In genomic region chr9:88075966-88076285, GRCh38 we compare ENCODE assay signal across 1 cellular context.
TF ChIP-seq lines count a peak whose summit lies in the region.

No MANE protein-coding gene starts in this region.

TF ChIP-seq in HEK293, 187 proteins besides CTCF, POLR2A, EP300 and RAD21 (continued from another document and continues in another):
- TF ChIP-seq HOXA7 (CRISPR knock-in tag; IDR thresholded peaks at IDR 0.05; ENCODE audit: borderline replicate concordance): no peak
- no peak for TF ChIP-seq RBAK (tag by site-specific recombination; IDR thresholded peaks at IDR 0.05)
- TF ChIP-seq EGR2 (tag by site-specific recombination; IDR thresholded peaks at IDR 0.05; ENCODE audit: low read depth): peak; percentile 68
- no peak for TF ChIP-seq ZNF214 (tag by site-specific recombination; IDR thresholded peaks at IDR 0.05; ENCODE audit: borderline replicate concordance)
- TF ChIP-seq ZNF133 (tag by site-specific recombination; IDR thresholded peaks at IDR 0.05): no peak
- TF ChIP-seq INSM2 (tag by site-specific recombination; IDR thresholded peaks at IDR 0.05): no peak
- TF ChIP-seq ZBTB17 (tag by site-specific recombination; IDR thresholded peaks at IDR 0.05): peak; percentile 34
- TF ChIP-seq ZNF366 (tag by site-specific recombination; conservative IDR thresholded peaks at IDR 0.05): no peak
- no peak for TF ChIP-seq SALL2 (tag by site-specific recombination; IDR thresholded peaks at IDR 0.05; ENCODE audit: borderline replicate concordance)
- TF ChIP-seq ZNF404 (tag by site-specific recombination; IDR thresholded peaks at IDR 0.05): no peak
- no peak for TF ChIP-seq ZNF747 (tag by site-specific recombination; IDR thresholded peaks at IDR 0.05)
- peak; percentile 25 for TF ChIP-seq SP7 (tag by site-specific recombination; IDR thresholded peaks at IDR 0.05)
- TF ChIP-seq KLF17 (tag by site-specific recombination; IDR thresholded peaks at IDR 0.05): no peak
- TF ChIP-seq, protein P1, sequence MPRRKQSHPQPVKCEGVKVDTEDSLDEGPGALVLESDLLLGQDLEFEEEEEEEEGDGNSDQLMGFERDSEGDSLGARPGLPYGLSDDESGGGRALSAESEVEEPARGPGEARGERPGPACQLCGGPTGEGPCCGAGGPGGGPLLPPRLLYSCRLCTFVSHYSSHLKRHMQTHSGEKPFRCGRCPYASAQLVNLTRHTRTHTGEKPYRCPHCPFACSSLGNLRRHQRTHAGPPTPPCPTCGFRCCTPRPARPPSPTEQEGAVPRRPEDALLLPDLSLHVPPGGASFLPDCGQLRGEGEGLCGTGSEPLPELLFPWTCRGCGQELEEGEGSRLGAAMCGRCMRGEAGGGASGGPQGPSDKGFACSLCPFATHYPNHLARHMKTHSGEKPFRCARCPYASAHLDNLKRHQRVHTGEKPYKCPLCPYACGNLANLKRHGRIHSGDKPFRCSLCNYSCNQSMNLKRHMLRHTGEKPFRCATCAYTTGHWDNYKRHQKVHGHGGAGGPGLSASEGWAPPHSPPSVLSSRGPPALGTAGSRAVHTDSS (tag by site-specific recombination; IDR thresholded peaks at IDR 0.05): no peak
- no peak for TF ChIP-seq ZNF112 (tag by site-specific recombination; IDR thresholded peaks at IDR 0.05)
- no peak for TF ChIP-seq ZNF549 (tag by site-specific recombination; IDR thresholded peaks at IDR 0.05)
- TF ChIP-seq ZFP41 (tag by site-specific recombination; IDR thresholded peaks at IDR 0.05; ENCODE audit: borderline replicate concordance): no peak
- no peak for TF ChIP-seq YY2 (tag by site-specific recombination; IDR thresholded peaks at IDR 0.05)
- TF ChIP-seq ZNF148 (tag by site-specific recombination; IDR thresholded peaks at IDR 0.05; ENCODE audit: borderline replicate concordance): no peak
- TF ChIP-seq ZNF558 (tag by site-specific recombination; IDR thresholded peaks at IDR 0.05): no peak
- no peak for TF ChIP-seq ZNF560 (tag by site-specific recombination; IDR thresholded peaks at IDR 0.05; ENCODE audit: borderline replicate concordance)
- peak; percentile 73 for TF ChIP-seq ZFHX2 (tag by site-specific recombination; conservative IDR thresholded peaks at IDR 0.05)
- TF ChIP-seq KLF1 (tag by site-specific recombination; IDR thresholded peaks at IDR 0.05): no peak
- TF ChIP-seq ZNF157 (tag by site-specific recombination; IDR thresholded peaks at IDR 0.05): no peak
- no peak for TF ChIP-seq ZNF354C (tag by site-specific recombination; IDR thresholded peaks at IDR 0.05; ENCODE audit: borderline replicate concordance, low read depth)
- TF ChIP-seq PRDM4 (tag by site-specific recombination; IDR thresholded peaks at IDR 0.05): no peak
- TF ChIP-seq, protein P2, sequence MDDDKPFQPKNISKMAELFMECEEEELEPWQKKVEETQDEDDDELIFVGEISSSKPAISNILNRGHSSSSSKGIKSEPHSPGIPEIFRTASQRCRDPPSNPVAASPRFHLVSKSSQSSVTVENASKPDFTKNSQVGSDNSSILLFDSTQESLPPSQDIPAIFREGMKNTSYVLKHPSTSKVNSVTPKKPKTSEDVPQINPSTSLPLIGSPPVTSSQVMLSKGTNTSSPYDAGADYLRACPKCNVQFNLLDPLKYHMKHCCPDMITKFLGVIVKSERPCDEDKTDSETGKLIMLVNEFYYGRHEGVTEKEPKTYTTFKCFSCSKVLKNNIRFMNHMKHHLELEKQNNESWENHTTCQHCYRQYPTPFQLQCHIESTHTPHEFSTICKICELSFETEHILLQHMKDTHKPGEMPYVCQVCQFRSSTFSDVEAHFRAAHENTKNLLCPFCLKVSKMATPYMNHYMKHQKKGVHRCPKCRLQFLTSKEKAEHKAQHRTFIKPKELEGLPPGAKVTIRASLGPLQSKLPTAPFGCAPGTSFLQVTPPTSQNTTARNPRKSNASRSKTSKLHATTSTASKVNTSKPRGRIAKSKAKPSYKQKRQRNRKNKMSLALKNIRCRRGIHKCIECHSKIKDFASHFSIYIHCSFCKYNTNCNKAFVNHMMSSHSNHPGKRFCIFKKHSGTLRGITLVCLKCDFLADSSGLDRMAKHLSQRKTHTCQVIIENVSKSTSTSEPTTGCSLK (tag by site-specific recombination; IDR thresholded peaks at IDR 0.05): no peak
- no peak for TF ChIP-seq MZF1 (tag by site-specific recombination; IDR thresholded peaks at IDR 0.05; ENCODE audit: borderline replicate concordance)
- TF ChIP-seq, protein P3, sequence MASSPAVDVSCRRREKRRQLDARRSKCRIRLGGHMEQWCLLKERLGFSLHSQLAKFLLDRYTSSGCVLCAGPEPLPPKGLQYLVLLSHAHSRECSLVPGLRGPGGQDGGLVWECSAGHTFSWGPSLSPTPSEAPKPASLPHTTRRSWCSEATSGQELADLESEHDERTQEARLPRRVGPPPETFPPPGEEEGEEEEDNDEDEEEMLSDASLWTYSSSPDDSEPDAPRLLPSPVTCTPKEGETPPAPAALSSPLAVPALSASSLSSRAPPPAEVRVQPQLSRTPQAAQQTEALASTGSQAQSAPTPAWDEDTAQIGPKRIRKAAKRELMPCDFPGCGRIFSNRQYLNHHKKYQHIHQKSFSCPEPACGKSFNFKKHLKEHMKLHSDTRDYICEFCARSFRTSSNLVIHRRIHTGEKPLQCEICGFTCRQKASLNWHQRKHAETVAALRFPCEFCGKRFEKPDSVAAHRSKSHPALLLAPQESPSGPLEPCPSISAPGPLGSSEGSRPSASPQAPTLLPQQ (tag by site-specific recombination; IDR thresholded peaks at IDR 0.05): no peak
- no peak for TF ChIP-seq SETDB1 (IDR thresholded peaks at IDR 0.05; ENCODE audit: insufficient read length, low read length)
- TF ChIP-seq FEZF1 (tag by site-specific recombination; IDR thresholded peaks at IDR 0.05): peak; percentile 85
- no peak for TF ChIP-seq ZBTB7A (tag by site-specific recombination; IDR thresholded peaks at IDR 0.05; ENCODE audit: low read depth)
- TF ChIP-seq ZSCAN30 (tag by site-specific recombination; IDR thresholded peaks at IDR 0.05): no peak
- no peak for TF ChIP-seq ZEB2 (tag by site-specific recombination; IDR thresholded peaks at IDR 0.05)
- TF ChIP-seq, protein P4, sequence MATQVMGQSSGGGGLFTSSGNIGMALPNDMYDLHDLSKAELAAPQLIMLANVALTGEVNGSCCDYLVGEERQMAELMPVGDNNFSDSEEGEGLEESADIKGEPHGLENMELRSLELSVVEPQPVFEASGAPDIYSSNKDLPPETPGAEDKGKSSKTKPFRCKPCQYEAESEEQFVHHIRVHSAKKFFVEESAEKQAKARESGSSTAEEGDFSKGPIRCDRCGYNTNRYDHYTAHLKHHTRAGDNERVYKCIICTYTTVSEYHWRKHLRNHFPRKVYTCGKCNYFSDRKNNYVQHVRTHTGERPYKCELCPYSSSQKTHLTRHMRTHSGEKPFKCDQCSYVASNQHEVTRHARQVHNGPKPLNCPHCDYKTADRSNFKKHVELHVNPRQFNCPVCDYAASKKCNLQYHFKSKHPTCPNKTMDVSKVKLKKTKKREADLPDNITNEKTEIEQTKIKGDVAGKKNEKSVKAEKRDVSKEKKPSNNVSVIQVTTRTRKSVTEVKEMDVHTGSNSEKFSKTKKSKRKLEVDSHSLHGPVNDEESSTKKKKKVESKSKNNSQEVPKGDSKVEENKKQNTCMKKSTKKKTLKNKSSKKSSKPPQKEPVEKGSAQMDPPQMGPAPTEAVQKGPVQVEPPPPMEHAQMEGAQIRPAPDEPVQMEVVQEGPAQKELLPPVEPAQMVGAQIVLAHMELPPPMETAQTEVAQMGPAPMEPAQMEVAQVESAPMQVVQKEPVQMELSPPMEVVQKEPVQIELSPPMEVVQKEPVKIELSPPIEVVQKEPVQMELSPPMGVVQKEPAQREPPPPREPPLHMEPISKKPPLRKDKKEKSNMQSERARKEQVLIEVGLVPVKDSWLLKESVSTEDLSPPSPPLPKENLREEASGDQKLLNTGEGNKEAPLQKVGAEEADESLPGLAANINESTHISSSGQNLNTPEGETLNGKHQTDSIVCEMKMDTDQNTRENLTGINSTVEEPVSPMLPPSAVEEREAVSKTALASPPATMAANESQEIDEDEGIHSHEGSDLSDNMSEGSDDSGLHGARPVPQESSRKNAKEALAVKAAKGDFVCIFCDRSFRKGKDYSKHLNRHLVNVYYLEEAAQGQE (tag by site-specific recombination; IDR thresholded peaks at IDR 0.05): no peak
- no peak for TF ChIP-seq TSHZ1 (tag by site-specific recombination; IDR thresholded peaks at IDR 0.05; ENCODE audit: borderline replicate concordance)
- TF ChIP-seq ZNF302 (tag by site-specific recombination; IDR thresholded peaks at IDR 0.05; ENCODE audit: low read depth): no peak
- no peak for TF ChIP-seq ZNF391 (tag by site-specific recombination; IDR thresholded peaks at IDR 0.05; ENCODE audit: borderline replicate concordance, low read depth)
- TF ChIP-seq ZNF341 (tag by site-specific recombination; IDR thresholded peaks at IDR 0.05; ENCODE audit: low read depth): no peak
- TF ChIP-seq OVOL3 (tag by site-specific recombination; IDR thresholded peaks at IDR 0.05): no peak
- no peak for TF ChIP-seq ZNF600 (tag by site-specific recombination; IDR thresholded peaks at IDR 0.05)
- no peak for TF ChIP-seq GLIS2 (tag by site-specific recombination; IDR thresholded peaks at IDR 0.05)
- no peak for TF ChIP-seq BCL11B (tag by site-specific recombination; IDR thresholded peaks at IDR 0.05; ENCODE audit: low read depth)
- no peak for TF ChIP-seq ZXDB (tag by site-specific recombination; IDR thresholded peaks at IDR 0.05)
- no peak for TF ChIP-seq WT1 (tag by site-specific recombination; IDR thresholded peaks at IDR 0.05)
